ENCODE assay signal across 25 cellular contexts in the genomic region with DNA sequence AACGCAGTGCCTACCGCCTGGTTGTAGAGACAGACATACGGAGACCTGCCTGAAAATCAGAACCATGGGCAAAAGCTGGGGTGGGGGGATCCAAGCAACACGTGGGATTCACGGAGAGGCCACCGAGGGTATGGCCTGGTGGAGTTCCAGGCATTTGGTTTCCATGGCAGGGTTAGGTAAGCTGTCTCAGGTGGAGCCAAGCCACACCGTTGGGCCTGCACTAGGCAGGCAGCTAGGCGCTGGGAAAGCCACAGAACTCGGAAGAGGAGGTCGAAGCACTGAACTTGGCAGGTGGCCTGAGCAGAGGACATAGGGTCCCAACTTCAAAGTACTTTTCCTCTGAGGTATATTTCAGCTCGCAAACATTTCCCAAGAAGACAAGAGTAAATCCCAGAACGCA.
"Had no signal": no experiment of that assay in that cellular context is flagged by ENCODE, and none has a peak within 500 bp of the region (broad histone marks: within the 10 kb centered on the region; RNA-seq: fewer than 3 reads in every experiment).

No MANE protein-coding gene starts in this region.

- H3K4me1 Mint-ChIP-seq: activated CD8-positive, alpha-beta memory T cell treated with anti-CD3 and anti-CD28 coated beads, Interleukin-2, amount 10 ng/mL, durations not matched to agents 7 days and 5 days; memory B cell; naive thymus-derived CD8-positive, alpha-beta T cell; stimulated activated memory B cell treated with anti-CD40 and anti-IgM and Interleukin-4, amounts not matched to agents 10 μg/mL and 1 μg/mL and 100 μg/mL, for 72 hours; WTC11 had no signal

- H3K36me3 ChIP-seq: colonic mucosa, sigmoid colon, stomach, tibial nerve had no signal

- H3K4me1 ChIP-seq: colonic mucosa, parathyroid adenoma, psoas muscle, sigmoid colon, stomach, tibial nerve had no signal

- ATAC-seq: activated CD8-positive, alpha-beta memory T cell treated with anti-CD3 and anti-CD28 coated beads, Interleukin-2, amount 10 ng/mL, durations not matched to agents 7 days and 5 days; activated CD8-positive, alpha-beta T cell treated with anti-CD3 and anti-CD28 coated beads for 36 hours; activated naive CD4-positive, alpha-beta T cell treated with anti-CD3 and anti-CD28 coated beads, Interleukin-2, amount 50 U/mL, for 72 hours; naive thymus-derived CD8-positive, alpha-beta T cell; psoas muscle; stimulated activated memory B cell treated with anti-CD40 and anti-IgM and Interleukin-4, amounts not matched to agents 10 μg/mL and 1 μg/mL and 100 μg/mL, for 72 hours; WTC11 had no signal

- H3K27me3 ChIP-seq: colonic mucosa, sigmoid colon, stomach, tibial nerve had no signal

- DNase-seq: activated CD4-positive, alpha-beta T cell treated with anti-CD3 and anti-CD28 coated beads, Interleukin-2, amount 50 U/mL, for 1 hour; activated CD8-positive, alpha-beta memory T cell treated with anti-CD3 and anti-CD28 coated beads, Interleukin-2, amount 10 ng/mL, durations not matched to agents 7 days and 5 days; activated CD8-positive, alpha-beta T cell treated with anti-CD3 and anti-CD28 coated beads for 36 hours; activated naive CD4-positive, alpha-beta T cell; activated T-cell treated with anti-CD3 and anti-CD28 coated beads, Interleukin-2, amount 50 U/mL, for 48 hours; colonic mucosa; effector CD8-positive, alpha-beta T cell; occipital lobe; psoas muscle; sigmoid colon; small intestine; stimulated activated CD4-positive, alpha-beta T cell treated with anti-CD3 and anti-CD28 coated beads, Interleukin-1b, Interleukin-23, amount 100 ng/mL, for 48 hours; stimulated activated CD4-positive, alpha-beta T cell treated with anti-CD3 and anti-CD28 coated beads, Interleukin-4, amount 100 ng/mL, for 4 hours; stimulated activated CD8-positive, alpha-beta memory T cell treated with anti-CD3 and anti-CD28 coated beads, Interleukin-4, amount 100 ng/mL, for 48 hours; stomach; T-helper 2 cell had no signal

- H3K79me2 ChIP-seq: parathyroid adenoma had no signal

- H3K9me3 Mint-ChIP-seq: activated CD8-positive, alpha-beta T cell treated with anti-CD3 and anti-CD28 coated beads for 36 hours; neural crest cell; WTC11 had no signal

- H3K27me3 Mint-ChIP-seq: activated CD8-positive, alpha-beta memory T cell treated with anti-CD3 and anti-CD28 coated beads, Interleukin-2, amount 10 ng/mL, durations not matched to agents 7 days and 5 days; activated CD8-positive, alpha-beta T cell treated with anti-CD3 and anti-CD28 coated beads for 36 hours; memory B cell; naive thymus-derived CD8-positive, alpha-beta T cell; stimulated activated memory B cell treated with anti-CD40 and anti-IgM and Interleukin-4, amounts not matched to agents 10 μg/mL and 1 μg/mL and 100 μg/mL, for 72 hours had no signal

- H3K9ac ChIP-seq: parathyroid adenoma had no signal

- H3K36me3 Mint-ChIP-seq: activated CD8-positive, alpha-beta memory T cell treated with anti-CD3 and anti-CD28 coated beads, Interleukin-2, amount 10 ng/mL, durations not matched to agents 7 days and 5 days; activated naive CD4-positive, alpha-beta T cell treated with anti-CD3 and anti-CD28 coated beads, Interleukin-2, amount 50 U/mL, for 72 hours; memory B cell; naive thymus-derived CD8-positive, alpha-beta T cell; stimulated activated memory B cell treated with anti-CD40 and anti-IgM and Interleukin-4, amounts not matched to agents 10 μg/mL and 1 μg/mL and 100 μg/mL, for 72 hours; WTC11 had no signal

- H3K4me3 Mint-ChIP-seq: activated CD8-positive, alpha-beta memory T cell treated with anti-CD3 and anti-CD28 coated beads, Interleukin-2, amount 10 ng/mL, durations not matched to agents 7 days and 5 days; activated CD8-positive, alpha-beta T cell treated with anti-CD3 and anti-CD28 coated beads for 36 hours; memory B cell; naive thymus-derived CD8-positive, alpha-beta T cell; neural crest cell; stimulated activated memory B cell treated with anti-CD40 and anti-IgM and Interleukin-4, amounts not matched to agents 10 μg/mL and 1 μg/mL and 100 μg/mL, for 72 hours; WTC11 had no signal

- H3K9me3 ChIP-seq: colonic mucosa, psoas muscle, sigmoid colon, stomach had no signal

- H2AFZ ChIP-seq: parathyroid adenoma had no signal

- H3K27ac Mint-ChIP-seq: activated CD8-positive, alpha-beta memory T cell treated with anti-CD3 and anti-CD28 coated beads, Interleukin-2, amount 10 ng/mL, durations not matched to agents 7 days and 5 days; activated CD8-positive, alpha-beta T cell treated with anti-CD3 and anti-CD28 coated beads for 36 hours; activated naive CD4-positive, alpha-beta T cell treated with anti-CD3 and anti-CD28 coated beads, Interleukin-2, amount 50 U/mL, for 72 hours; activated T-helper 2 cell treated with anti-CD3 and anti-CD28 coated beads, Interferon-gamma antibody, Interleukin-2, Interleukin-4, amounts not matched to agents 10 μg/mL and 5 μg/mL and 100 μg/mL, durations not matched to agents 14 hours and 24 hours and 36 hours; memory B cell; naive thymus-derived CD8-positive, alpha-beta T cell; stimulated activated memory B cell treated with anti-CD40 and anti-IgM and Interleukin-4, amounts not matched to agents 10 μg/mL and 1 μg/mL and 100 μg/mL, for 72 hours; WTC11 had no signal

- H3K4me3 ChIP-seq: colonic mucosa, psoas muscle, sigmoid colon, stomach, tibial nerve had no signal

- H3K27ac ChIP-seq: colonic mucosa, parathyroid adenoma, psoas muscle, sigmoid colon, stomach, tibial nerve had no signal
